Comparison of ENCODE assay signal across 8 cellular contexts in the genomic region with DNA sequence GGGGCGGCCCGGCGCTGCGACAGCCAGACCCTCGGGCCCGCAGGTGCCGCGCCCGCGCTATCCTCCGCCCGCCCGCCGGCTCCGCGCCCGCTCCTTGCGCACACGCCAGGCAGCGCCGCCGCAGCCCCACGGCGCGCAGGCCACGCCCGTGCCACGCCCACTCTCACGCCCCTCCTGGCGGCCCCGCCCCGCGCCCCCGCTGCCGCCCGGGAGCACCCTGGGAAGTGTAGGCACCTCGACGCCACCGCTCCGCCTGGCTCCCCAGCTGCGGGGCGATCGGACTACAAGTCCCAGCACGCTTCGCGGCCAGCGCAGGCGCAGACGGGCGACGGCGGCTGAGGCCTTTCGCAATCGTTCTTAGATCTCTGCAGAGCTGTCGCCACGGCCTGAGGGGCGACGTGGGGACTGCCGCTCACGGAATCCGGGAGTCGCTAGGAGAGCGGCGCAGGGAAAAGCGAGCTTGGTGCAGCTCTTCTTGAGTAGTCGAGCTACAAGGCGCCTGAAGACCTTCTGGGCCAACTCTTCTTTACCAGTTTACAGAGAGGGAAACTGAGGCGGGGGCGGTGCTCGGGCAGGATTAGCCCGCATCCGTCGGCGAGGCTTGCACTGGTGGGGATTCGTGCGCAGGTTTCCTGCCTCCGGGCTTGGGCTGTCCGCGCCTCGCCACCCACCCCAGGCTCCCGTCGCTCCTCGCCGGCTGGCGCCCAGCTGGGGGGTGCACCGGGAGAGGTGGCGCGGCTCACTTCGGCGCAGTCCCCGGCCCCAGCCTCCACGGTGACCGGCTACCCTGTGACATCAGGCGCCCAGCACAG. TPM values are rescaled to one million over a fixed set of nuclear protein-coding genes. Genes with fewer than 3 reads are reported as not detected.
A peak's percentile ranks its signal among the peaks of the same experiment; 100 is the strongest.
DNase-seq lines count a peak whose midpoint lies in the region; ATAC-seq and TF ChIP-seq lines count a peak whose summit lies in the region.

A gene (minus strand): TSS at position 104 of the 812 bp plus-strand sequence. CDS start 124 bp downstream, outside the sequence.

- H2AFZ ChIP-seq in H9 (ENCODE audit: low read length) (no peak within 1 kb of the TSS), neural cell (ENCODE audit: low read depth, low read length) (peak within 1 kb of the TSS; percentile 76)

- H3K36me3 ChIP-seq in neural cell (ENCODE audit: insufficient read depth, low read length) = no peaks in the 10 kb centered on the region

- no peak within 1 kb of the TSS for H2BK12ac ChIP-seq in H9 (ENCODE audit: insufficient read length, low read depth, low read length)

- no peak within 1 kb of the TSS for H2BK5ac ChIP-seq in H9 (ENCODE audit: insufficient read length, low read length)

- H4K20me1 ChIP-seq in H9 (ENCODE audit: control insufficient read depth, insufficient read depth, insufficient read length) (no peaks in the 10 kb centered on the region), neural cell (ENCODE audit: insufficient read depth) (no peaks in the 10 kb centered on the region)

- H3K9ac ChIP-seq in H9 (ENCODE audit: extremely low read depth, insufficient read length, low read length) (no peak within 1 kb of the TSS), neural cell (ENCODE audit: low read length) (peak within 1 kb of the TSS; percentile 80)

- no peak within 1 kb of the TSS for H3K27ac ChIP-seq in H9 (ENCODE audit: insufficient read length, low read depth, low read length)
- peak within 1 kb of the TSS; percentile 78 for H3K27ac ChIP-seq in neural cell (ENCODE audit: low read length)

- H3K36me3 Mint-ChIP-seq in H9 (ENCODE audit: insufficient read depth in 1 of 3, low read depth in 3 of 3) = no peaks in the 10 kb centered on the region

- peak; percentile 97 for ATAC-seq in stimulated activated naive CD8-positive, alpha-beta T cell treated with anti-CD3 and anti-CD28 coated beads, Interleukin-15, amount 100 ng/mL, for 72 hours

- no peaks in the 10 kb centered on the region for H3K9me2 ChIP-seq in neural cell (ENCODE audit: insufficient read depth, low read length)

- peaks cover 9% of the 10 kb centered on the region for H3K23me2 ChIP-seq in H9 (ENCODE audit: insufficient read length, low read depth, low read length, poor library complexity, severe bottlenecking)

- H3K4me3 ChIP-seq in foreskin fibroblast (ENCODE audit: low read depth in 1 of 2, low read length in 2 of 2) = peak within 1 kb of the TSS; percentile 89 to 91
- peak within 1 kb of the TSS; percentile 96 for H3K4me3 ChIP-seq in neural cell (ENCODE audit: low read length)

- H3K4me1 ChIP-seq in H9 (ENCODE audit: insufficient read depth, low read length) = no peaks in the 10 kb centered on the region

- H3K56ac ChIP-seq in H9 (ENCODE audit: insufficient read length, low read depth, low read length) = no peak within 1 kb of the TSS

- H3K18ac ChIP-seq in H9 (ENCODE audit: insufficient read length, low read depth, low read length) = no peak within 1 kb of the TSS

- peaks cover 56% of the 10 kb centered on the region for H3K27me3 Mint-ChIP-seq in H9 (ENCODE audit: low read depth)
- H3K27me3 Mint-ChIP-seq in stimulated activated naive CD8-positive, alpha-beta T cell treated with anti-CD3 and anti-CD28 coated beads, Interleukin-15, amount 100 ng/mL, for 72 hours = peaks cover 24% of the 10 kb centered on the region

- peak; percentile 39 for TF ChIP-seq RAD21 in neural cell (conservative IDR thresholded peaks at IDR 0.05)

- H4K91ac ChIP-seq in H9 (ENCODE audit: insufficient read length, low read depth, low read length) = no peak within 1 kb of the TSS

- peaks cover 12% of the 10 kb centered on the region in 2 experiments for H3K4me1 Mint-ChIP-seq in H9
- peaks cover 20% of the 10 kb centered on the region for H3K4me1 Mint-ChIP-seq in stimulated activated naive CD8-positive, alpha-beta T cell treated with anti-CD3 and anti-CD28 coated beads, Interleukin-15, amount 100 ng/mL, for 72 hours

- H3K9me3 Mint-ChIP-seq in H9 = no peaks in the 10 kb centered on the region
- no peaks in the 10 kb centered on the region for H3K9me3 Mint-ChIP-seq in stimulated activated naive CD8-positive, alpha-beta T cell treated with anti-CD3 and anti-CD28 coated beads, Interleukin-15, amount 100 ng/mL, for 72 hours

- no peak within 1 kb of the TSS for H2BK20ac ChIP-seq in H9 (ENCODE audit: low read depth, low read length, poor library complexity, severe bottlenecking)

- H3K14ac ChIP-seq in H9 (ENCODE audit: insufficient read depth, low read length) = no peak within 1 kb of the TSS; the same call in 1 of the 2 replicates

- WGBS in H9 (ENCODE audit: extremely low coverage, insufficient read length, low lambda C conversion rate) = no CpG with 5 or more reads among the region's 94 CpGs

- no peaks in the 10 kb centered on the region for H3K79me1 ChIP-seq in H9 (ENCODE audit: insufficient read depth, low read depth, low read length, poor library complexity, severe bottlenecking)

- no peak within 1 kb of the TSS for H2BK120ac ChIP-seq in H9 (ENCODE audit: low read depth, low read length, poor library complexity, severe bottlenecking)

- H3K27ac Mint-ChIP-seq in H9 = peak within 1 kb of the TSS in 1 of 3 experiments; percentile 74; a peak in 2 of 7 replicates
- H3K27ac Mint-ChIP-seq in stimulated activated naive CD8-positive, alpha-beta T cell treated with anti-CD3 and anti-CD28 coated beads, Interleukin-15, amount 100 ng/mL, for 72 hours = peak within 1 kb of the TSS; percentile 95 to 98

- DNase-seq in ELR (ENCODE audit: low read depth) (peak; percentile 96), H9 (peak; percentile 98), M059J (ENCODE audit: low read depth) (peak; percentile 92), activated gamma-delta T cell (lab: John Stamatoyannopoulos, UW) (peak; percentile 99), foreskin fibroblast (peak; percentile 97 to 99)
- DNase-seq in stimulated activated naive CD8-positive, alpha-beta T cell treated with anti-CD3 and anti-CD28 coated beads, Interleukin-15, amount 100 ng/mL, for 72 hours = peak; percentile 99

- no peak within 1 kb of the TSS for H3K23ac ChIP-seq in H9 (ENCODE audit: insufficient read length, low read depth, low read length)

- H3F3A ChIP-seq in neural cell (ENCODE audit: insufficient read depth, low read length, poor library complexity, severe bottlenecking) = no peaks in the 10 kb centered on the region

- peak within 1 kb of the TSS; percentile 90 for H3K4me2 ChIP-seq in H9 (ENCODE audit: insufficient read depth, insufficient read length, low read length)
- peak within 1 kb of the TSS; percentile 90 for H3K4me2 ChIP-seq in neural cell (ENCODE audit: low read length)

- TF ChIP-seq CTCF in H9 (conservative IDR thresholded peaks at IDR 0.05) (no peak), foreskin fibroblast (IDR thresholded peaks at IDR 0.05; ENCODE audit: low read depth, low read length) (no peak), neural cell (IDR thresholded peaks at IDR 0.05; ENCODE audit: poor library complexity, severe bottlenecking) (no peak)

- no peak within 1 kb of the TSS for H3K4ac ChIP-seq in H9 (ENCODE audit: low read depth, low read length)

- H4K5ac ChIP-seq in H9 (ENCODE audit: insufficient read length, low read depth, low read length) = no peak within 1 kb of the TSS

- no peak within 1 kb of the TSS for H2BK15ac ChIP-seq in H9 (ENCODE audit: low read depth, low read length)

- H4K8ac ChIP-seq in H9 (replicated peaks; ENCODE audit: insufficient read length, low read depth, low read length) = no peak within 1 kb of the TSS

- peaks cover 8% of the 10 kb centered on the region; the same call in 1 of the 2 replicates for H3K27me3 ChIP-seq in H9 (ENCODE audit: insufficient read depth, low read length)
- peaks cover 21% of the 10 kb centered on the region for H3K27me3 ChIP-seq in neural cell (ENCODE audit: insufficient read depth, low read depth, low read length)

- TF ChIP-seq POLR2A in Raji (IDR thresholded peaks at IDR 0.05; ENCODE audit: insufficient read depth, low read depth, low read length) = peak; percentile 87

- no peak within 1 kb of the TSS for H3T11ph ChIP-seq in H9 (ENCODE audit: low read length)

- H2AK5ac ChIP-seq in H9 (ENCODE audit: insufficient read length, low read length) = no peak within 1 kb of the TSS

- H3K79me2 ChIP-seq in H9 (ENCODE audit: insufficient read depth, low read length) (no peaks in the 10 kb centered on the region), neural cell (replicated peaks; ENCODE audit: insufficient read depth, low read length) (no peaks in the 10 kb centered on the region)

- peak within 1 kb of the TSS; percentile 93 to 99 for H3K4me3 Mint-ChIP-seq in H9
- peak within 1 kb of the TSS; percentile 96 to 100 for H3K4me3 Mint-ChIP-seq in stimulated activated naive CD8-positive, alpha-beta T cell treated with anti-CD3 and anti-CD28 coated beads, Interleukin-15, amount 100 ng/mL, for 72 hours

- H3K9me3 ChIP-seq in H9 (ENCODE audit: control insufficient read depth, low read depth, low read length) = no peaks in the 10 kb centered on the region
- no peaks in the 10 kb centered on the region for H3K9me3 ChIP-seq in neural cell (ENCODE audit: low read length)

- peak; percentile 16 for TF ChIP-seq EP300 in neural cell (conservative IDR thresholded peaks at IDR 0.05; ENCODE audit: poor library complexity, severe bottlenecking)

TF ChIP-seq in neural cell, 6 proteins besides CTCF, POLR2A, EP300 and RAD21 (continues in another document):
- TF ChIP-seq, protein P1, sequence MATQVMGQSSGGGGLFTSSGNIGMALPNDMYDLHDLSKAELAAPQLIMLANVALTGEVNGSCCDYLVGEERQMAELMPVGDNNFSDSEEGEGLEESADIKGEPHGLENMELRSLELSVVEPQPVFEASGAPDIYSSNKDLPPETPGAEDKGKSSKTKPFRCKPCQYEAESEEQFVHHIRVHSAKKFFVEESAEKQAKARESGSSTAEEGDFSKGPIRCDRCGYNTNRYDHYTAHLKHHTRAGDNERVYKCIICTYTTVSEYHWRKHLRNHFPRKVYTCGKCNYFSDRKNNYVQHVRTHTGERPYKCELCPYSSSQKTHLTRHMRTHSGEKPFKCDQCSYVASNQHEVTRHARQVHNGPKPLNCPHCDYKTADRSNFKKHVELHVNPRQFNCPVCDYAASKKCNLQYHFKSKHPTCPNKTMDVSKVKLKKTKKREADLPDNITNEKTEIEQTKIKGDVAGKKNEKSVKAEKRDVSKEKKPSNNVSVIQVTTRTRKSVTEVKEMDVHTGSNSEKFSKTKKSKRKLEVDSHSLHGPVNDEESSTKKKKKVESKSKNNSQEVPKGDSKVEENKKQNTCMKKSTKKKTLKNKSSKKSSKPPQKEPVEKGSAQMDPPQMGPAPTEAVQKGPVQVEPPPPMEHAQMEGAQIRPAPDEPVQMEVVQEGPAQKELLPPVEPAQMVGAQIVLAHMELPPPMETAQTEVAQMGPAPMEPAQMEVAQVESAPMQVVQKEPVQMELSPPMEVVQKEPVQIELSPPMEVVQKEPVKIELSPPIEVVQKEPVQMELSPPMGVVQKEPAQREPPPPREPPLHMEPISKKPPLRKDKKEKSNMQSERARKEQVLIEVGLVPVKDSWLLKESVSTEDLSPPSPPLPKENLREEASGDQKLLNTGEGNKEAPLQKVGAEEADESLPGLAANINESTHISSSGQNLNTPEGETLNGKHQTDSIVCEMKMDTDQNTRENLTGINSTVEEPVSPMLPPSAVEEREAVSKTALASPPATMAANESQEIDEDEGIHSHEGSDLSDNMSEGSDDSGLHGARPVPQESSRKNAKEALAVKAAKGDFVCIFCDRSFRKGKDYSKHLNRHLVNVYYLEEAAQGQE (IDR thresholded peaks at IDR 0.05; ENCODE audit: borderline replicate concordance) = peak; percentile 28

RNA-seq across cellular contexts. Expression of the gene that starts here (rescaled TPM):
- total RNA-seq in H9 (2021) = 0.90 and 1.0 TPM in 2 replicates
- not detected in 2 replicates for total RNA-seq in M059J (2014; rRNA removed; shearing (Covaris generic))
- polyA plus RNA-seq in neural cell = 14.9 and 103 TPM in 2 replicates
- polyA minus RNA-seq in neural cell = 29.7 and 47.6 TPM in 2 replicates

Comparison
In these comparisons a context has a peak if more than half of its experiments do, and no peak if none do; other contexts are left out.
1. Peak in DNase-seq in M059J; RNA of the gene not detected or under 1 TPM.